10 cellular contexts compared by ENCODE assay signal in the genomic region with DNA sequence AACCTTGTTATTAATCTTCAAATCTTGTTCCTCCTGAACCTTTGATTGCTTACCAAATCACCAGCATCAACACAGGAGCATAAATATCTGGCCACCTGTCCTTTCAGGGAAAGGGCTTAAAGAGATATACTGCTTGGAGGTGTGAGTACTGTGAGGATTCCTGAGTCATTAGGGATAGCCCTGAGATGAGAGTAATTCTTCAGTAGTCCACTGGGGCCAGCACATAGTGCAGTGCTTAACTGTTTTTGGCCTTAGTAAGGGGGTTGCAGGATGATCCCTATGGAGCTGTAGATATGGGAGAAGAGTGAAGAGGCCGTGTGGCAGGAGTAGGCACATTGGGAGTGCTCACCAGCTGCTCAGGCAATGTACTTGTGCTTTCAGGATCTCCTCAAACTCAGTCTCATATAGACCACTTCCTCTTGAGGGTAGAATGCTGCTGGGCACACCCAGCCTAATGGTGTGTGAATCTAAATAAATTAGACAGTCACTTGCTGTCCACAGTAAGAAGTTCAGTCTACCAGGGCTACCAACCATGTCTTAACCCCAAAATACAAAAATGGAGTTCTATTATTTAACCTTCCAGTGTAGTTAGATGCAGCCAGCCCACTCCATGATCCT.
DNase-seq lines count a peak whose midpoint lies in the region; ATAC-seq and TF ChIP-seq lines count a peak whose summit lies in the region.
"Had no signal": no experiment of that assay in that cellular context is flagged by ENCODE, and none has a peak within 500 bp of the region (broad histone marks: within the 10 kb centered on the region; RNA-seq: fewer than 3 reads in every experiment).

No MANE protein-coding gene starts in this region.

- ATAC-seq in GM19452 (IDR thresholded peaks at IDR 0.05; ENCODE audit: unreplicated experiment) (peak; percentile 93), HG02981 (IDR thresholded peaks at IDR 0.05; ENCODE audit: unreplicated experiment) (peak; percentile 90)

- in situ Hi-C loops in GM13976 (cut with MboI; ENCODE audit: low sequenced_read_pairs, unreplicated experiment), result no loop called here

- peak; percentile 23 for TF ChIP-seq CTCF in GM12873 (IDR thresholded peaks at IDR 0.05; ENCODE audit: insufficient read depth, low read depth, low read length, missing control alignments)
- TF ChIP-seq CTCF in GM13976 (IDR thresholded peaks at IDR 0.05; ENCODE audit: borderline replicate concordance, control extremely low read depth, extremely low read depth, insufficient read depth, missing control alignments), result no peak

- peak; percentile 21 for DNase-seq in NOMO-1 treated with dmso at 0.1 percent for 144 hours (lab: John Stamatoyannopoulos, UW; ENCODE audit: unreplicated experiment)
- no peak for DNase-seq in NCI-H1417 (lab: John Stamatoyannopoulos, UW)
- DNase-seq in stimulated activated CD4-positive, alpha-beta T cell treated with anti-CD3 and anti-CD28 coated beads, Interleukin-4, amount 100 ng/mL, for 1 hour, result no peak
- no peak for DNase-seq in GM13976 (ENCODE audit: low spot score)
- no peak for DNase-seq in stimulated activated naive CD4-positive, alpha-beta T cell treated with Interleukin-2 at 50 U/mL for 16 hours (lab: John Stamatoyannopoulos, UW)
- DNase-seq: activated CD8-positive, alpha-beta memory T cell treated with anti-CD3 and anti-CD28 coated beads for 24 hours; mammary epithelial cell had no signal
